Comparison of ENCODE assay signal across 19 cellular contexts in the genomic region with DNA sequence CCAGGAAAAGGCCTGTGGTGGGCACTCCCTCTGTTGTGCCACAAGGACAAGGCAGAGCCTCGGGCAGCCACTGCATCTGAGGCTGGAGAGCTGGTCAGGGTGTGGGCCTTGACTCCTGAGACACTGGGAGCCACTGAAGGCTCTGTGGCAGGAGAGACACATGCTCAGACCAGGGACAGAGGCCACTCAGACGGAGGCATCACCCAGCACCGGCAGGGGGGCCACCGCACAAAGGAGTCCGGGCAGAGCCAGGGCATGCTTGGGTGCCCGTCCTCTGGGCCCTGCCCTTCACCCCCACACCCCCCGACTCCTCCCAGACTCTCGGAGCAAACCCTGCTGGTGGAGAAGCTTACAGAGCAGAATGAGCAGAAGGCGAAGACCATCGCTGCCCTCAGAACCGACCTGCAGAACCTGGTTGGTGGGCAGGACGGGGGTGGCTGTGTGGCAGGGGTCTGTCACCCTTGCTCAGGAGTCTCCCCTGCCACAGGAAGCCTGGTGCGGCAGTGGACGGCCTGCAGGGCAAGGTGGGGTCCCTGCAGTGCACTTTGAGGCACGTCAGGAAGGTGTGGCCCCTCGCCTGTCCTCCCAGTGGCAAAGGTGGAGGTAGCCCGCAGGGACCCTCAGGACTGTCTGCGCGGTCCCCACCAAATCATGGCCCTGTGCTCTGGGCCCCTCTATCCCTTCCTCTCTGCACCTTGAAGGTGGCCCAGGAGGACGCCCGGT. TPM values are rescaled to one million over a fixed set of nuclear protein-coding genes. Genes with fewer than 3 reads are reported as not detected.
DNase-seq lines count a peak whose midpoint lies in the region; ATAC-seq and TF ChIP-seq lines count a peak whose summit lies in the region.
"Had no signal": no experiment of that assay in that cellular context is flagged by ENCODE, and none has a peak within 500 bp of the region (broad histone marks: within the 10 kb centered on the region; RNA-seq: fewer than 3 reads in every experiment).

No MANE protein-coding gene starts in this region.

- peak overlapping the region; percentile 81 for H3K4me2 ChIP-seq in BLaER1

- TF ChIP-seq CTCF in ascending aorta (IDR thresholded peaks at IDR 0.05): no peak

- H3K9ac ChIP-seq in BLaER1: no peak overlapping the region

- H3K4me3 ChIP-seq in BLaER1 (no peak overlapping the region), H7 (ENCODE audit: insufficient read depth, low read depth, low read length) (no peak overlapping the region), ascending aorta (no peak overlapping the region)
- H3K4me3 ChIP-seq: tibial artery had no signal

- H3K4me1 ChIP-seq in BLaER1: peaks cover 56% of the 10 kb centered on the region
- H3K4me1 ChIP-seq in ascending aorta: no peaks in the 10 kb centered on the region
- H3K4me1 ChIP-seq: tibial artery had no signal

- H3K27ac ChIP-seq in BLaER1: peak overlapping the region; percentile 49
- no peak overlapping the region for H3K27ac ChIP-seq in ascending aorta
- H3K27ac ChIP-seq: tibial artery had no signal

- ATAC-seq in GM18907 (IDR thresholded peaks at IDR 0.05; ENCODE audit: unreplicated experiment): no peak
- ATAC-seq in GM21528 (IDR thresholded peaks at IDR 0.05; ENCODE audit: low FRiP score, unreplicated experiment): no peak
- ATAC-seq: left colon had no signal

- no peaks in the 10 kb centered on the region for H3K27me3 ChIP-seq in BLaER1
- H3K27me3 ChIP-seq in H7 (ENCODE audit: control insufficient read depth, insufficient read depth, low read length): no peaks in the 10 kb centered on the region
- H3K27me3 ChIP-seq in ascending aorta: no peaks in the 10 kb centered on the region

- no peaks in the 10 kb centered on the region for H4K20me1 ChIP-seq in BLaER1

- H3K9me3 ChIP-seq in BLaER1 (peaks cover 9% of the 10 kb centered on the region; the same call in 1 of the 2 replicates), ascending aorta (peaks cover 0 to 18% of the 10 kb centered on the region in 2 donors)

- H3K36me3 ChIP-seq in BLaER1: no peaks in the 10 kb centered on the region
- H3K36me3 ChIP-seq in H7 (replicated peaks; ENCODE audit: control insufficient read depth, insufficient read depth, low read length): no peaks in the 10 kb centered on the region
- no peaks in the 10 kb centered on the region for H3K36me3 ChIP-seq in ascending aorta
- H3K36me3 ChIP-seq: tibial artery had no signal

- DNase-seq in H7 (peak; percentile 47), head of caudate nucleus (peak in 23 of 42 donors; percentile 1 to 35 (median 9)), posterior cingulate gyrus (peak in 9 of 10 donors; percentile 2 to 56 (median 7)), ascending aorta (ENCODE audit: low spot score in 2 of 2) (no peak)
- DNase-seq: C1 segment of cervical spinal cord, DMS 273 treated with DMSO at 0.1 percent for 48 hours, hypothalamus, KG1, NCI-H1048, NCI-H2081 treated with DMSO at 0.1 percent for 48 hours, NCI-H524 treated with DMSO at 0.1 percent for 48 hours, T-helper 9 cell had no signal

- intact Hi-C loops in head of caudate nucleus (cut with DNase I): no loop called here
- intact Hi-C loops in posterior cingulate gyrus (cut with DNase I): no loop called here
- intact Hi-C loops in ascending aorta (cut with DNase I): no loop called here

RNA-seq across cellular contexts. Expression of gene CROCC2, which starts 26.0 kb away (rescaled TPM):
- 0.38 TPM in 1 of 2 replicates, not detected in the other for total RNA-seq in H7 (2014; rRNA removed; shearing (Covaris generic))
- total RNA-seq in ascending aorta: 2.9 TPM
- total RNA-seq: H4, SK-MEL-5 had no signal

RNA-seq across cellular contexts. Expression of gene MAB21L4, which starts 36.2 kb away (rescaled TPM):
- total RNA-seq in H7 (2014; rRNA removed; shearing (Covaris generic)): not detected in 2 replicates
- not detected for total RNA-seq in ascending aorta
- total RNA-seq: H4, SK-MEL-5 had no signal

Comparison
In these comparisons a context has a peak if more than half of its experiments do, and no peak if none do; other contexts are left out.
1. DNase-seq: peak in H7 (single experiment), head of caudate nucleus (23 of 42) and posterior cingulate gyrus (9 of 10); none in ascending aorta (0 of 2).